ENCODE assay signal across 8 cellular contexts in genomic region chr2:71064754-71065621, GRCh38. TPM values are rescaled to one million over a fixed set of nuclear protein-coding genes. Genes with fewer than 3 reads are reported as not detected.
DNase-seq lines count a peak whose midpoint lies in the region; ATAC-seq and TF ChIP-seq lines count a peak whose summit lies in the region.

No MANE protein-coding gene starts in this region.

- peaks cover 28% of the 10 kb centered on the region for H3K4me1 ChIP-seq in mammary epithelial cell (ENCODE audit: insufficient read depth, low read length)

- H3K9ac ChIP-seq in mammary epithelial cell (ENCODE audit: insufficient read depth, low read length): no peak overlapping the region

- CTCF ChIA-PET in mammary epithelial cell (lab: Charles Lee; ENCODE audit: low non-redundant PET): interaction anchor here (0.7 kb wide), 1 partner anchor 63 kb away, joined by 5 read pairs; no protein-coding TSS in a partner anchor

- no TSS peak for BruUV-seq in mammary epithelial cell (replicated peaks; lab: Mats Ljungman, UMichigan)

- H3K27me3 ChIP-seq in mammary epithelial cell (ENCODE audit: insufficient read depth, low read length): no peaks in the 10 kb centered on the region

- WGBS in mammary epithelial cell (ENCODE audit: low coverage, missing lambda C conversion rate): 84% methylated on average over 7 of the region's 7 CpGs

- H3K79me2 ChIP-seq in mammary epithelial cell (ENCODE audit: insufficient read depth, low read length): peaks cover 13% of the 10 kb centered on the region

- H3K27me3 Mint-ChIP-seq in dendritic cell treated with granulocyte-macrophage colony-stimulating factor and Interleukin-4, amounts not matched to agents 40 ng/mL and 50 ng/mL, for 4 days: no peaks in the 10 kb centered on the region

- intact Hi-C loops in dendritic cell treated with granulocyte-macrophage colony-stimulating factor and Interleukin-4, amounts not matched to agents 40 ng/mL and 50 ng/mL, for 4 days (cut with micrococcal nuclease): loop anchor here (1.0 to 2.0 kb wide), 2 partner anchors 7 to 70 kb away; partner anchors contain the start of gene TEX261
- intact Hi-C loops in mammary epithelial cell (cut with micrococcal nuclease): no loop called here

- peak; percentile 21 for ATAC-seq in GM19025 (IDR thresholded peaks at IDR 0.05; ENCODE audit: low read depth, unreplicated experiment)
- peak; percentile 23 for ATAC-seq in HG03442 (IDR thresholded peaks at IDR 0.05; ENCODE audit: unreplicated experiment)
- ATAC-seq in activated naive CD4-positive, alpha-beta T cell treated with anti-CD3 and anti-CD28 coated beads, Interleukin-2, amount 50 U/mL, for 72 hours: no peak

- H3K4me1 Mint-ChIP-seq in dendritic cell treated with granulocyte-macrophage colony-stimulating factor and Interleukin-4, amounts not matched to agents 40 ng/mL and 50 ng/mL, for 4 days (ENCODE audit: low read depth): peaks cover 75% of the 10 kb centered on the region

- H2AFZ ChIP-seq in mammary epithelial cell (ENCODE audit: low read depth, low read length): no peak overlapping the region

- dilution Hi-C loops in mammary epithelial cell (cut with HindIII; ENCODE audit: low sequenced_read_pairs): no loop called here

- H3K4me3 ChIP-seq in skin epidermis: no peak overlapping the region
- no peak overlapping the region for H3K4me3 ChIP-seq in mammary epithelial cell (replicated peaks in 1 of 3; ENCODE audit: insufficient read depth in 1 of 3, low read depth in 2 of 3, low read length in 3 of 3)

- peak overlapping the region; percentile 74 for H3K4me3 Mint-ChIP-seq in dendritic cell treated with granulocyte-macrophage colony-stimulating factor and Interleukin-4, amounts not matched to agents 40 ng/mL and 50 ng/mL, for 4 days

- peaks cover 22% of the 10 kb centered on the region for H3K36me3 Mint-ChIP-seq in dendritic cell treated with granulocyte-macrophage colony-stimulating factor and Interleukin-4, amounts not matched to agents 40 ng/mL and 50 ng/mL, for 4 days (ENCODE audit: low read depth)
- peaks cover 0 to 6% of the 10 kb centered on the region in 2 donors for H3K36me3 Mint-ChIP-seq in activated naive CD4-positive, alpha-beta T cell treated with anti-CD3 and anti-CD28 coated beads, Interleukin-2, amount 50 U/mL, for 72 hours

- H4K20me1 ChIP-seq in mammary epithelial cell (ENCODE audit: insufficient read depth, low read length): no peaks in the 10 kb centered on the region

- no peaks in the 10 kb centered on the region for H3K36me3 ChIP-seq in mammary epithelial cell (ENCODE audit: insufficient read depth, low read length)

- TF ChIP-seq CTCF in mammary epithelial cell (conservative IDR thresholded peaks at IDR 0.05 in 1 of 2, IDR thresholded peaks at IDR 0.05 in 1 of 2; ENCODE audit: extremely low read depth in 1 of 2, insufficient read depth in 1 of 2, low read depth in 1 of 2, low read length in 2 of 2): no peak

- no peaks in the 10 kb centered on the region for H3K9me3 Mint-ChIP-seq in dendritic cell treated with granulocyte-macrophage colony-stimulating factor and Interleukin-4, amounts not matched to agents 40 ng/mL and 50 ng/mL, for 4 days
- H3K9me3 Mint-ChIP-seq in activated naive CD4-positive, alpha-beta T cell treated with anti-CD3 and anti-CD28 coated beads, Interleukin-2, amount 50 U/mL, for 72 hours: no peaks in the 10 kb centered on the region

- peak overlapping the region in 19 of 21 experiments; percentile 28 to 98 (median 77) for H3K27ac ChIP-seq in skin epidermis
- H3K27ac ChIP-seq in mammary epithelial cell (ENCODE audit: insufficient read depth, low read depth, low read length): no peak overlapping the region

- DNase-seq in RKO (ENCODE audit: low spot score) (no peak), NCI-H2107 treated with DMSO at 0.1 percent for 48 hours (lab: John Stamatoyannopoulos, UW; ENCODE audit: unreplicated experiment) (no peak), mammary epithelial cell (no peak)
- DNase-seq in activated naive CD4-positive, alpha-beta T cell treated with anti-CD3 and anti-CD28 coated beads, Interleukin-2, amount 50 U/mL, for 72 hours (ENCODE audit: low spot score in 2 of 2): no peak

- in situ Hi-C loops in mammary epithelial cell (cut with MboI; ENCODE audit: low sequenced_read_pairs in 2 of 2): no loop called here

- H3K27ac Mint-ChIP-seq in dendritic cell treated with granulocyte-macrophage colony-stimulating factor and Interleukin-4, amounts not matched to agents 40 ng/mL and 50 ng/mL, for 4 days: peak overlapping the region; percentile 92
- H3K27ac Mint-ChIP-seq in activated naive CD4-positive, alpha-beta T cell treated with anti-CD3 and anti-CD28 coated beads, Interleukin-2, amount 50 U/mL, for 72 hours: peak overlapping the region in 1 of 2 donors; percentile 58

- H3K4me2 ChIP-seq in mammary epithelial cell (ENCODE audit: insufficient read depth, low read depth, low read length): no peak overlapping the region

- H3K9me3 ChIP-seq in mammary epithelial cell (replicated peaks; ENCODE audit: insufficient read depth, low read length): no peaks in the 10 kb centered on the region

RNA-seq across cellular contexts. Expression of gene NAGK, which starts 3.5 kb away (rescaled TPM):
- 10 to 100 TPM; 48.4 to 77.4 TPM for total RNA-seq in activated naive CD4-positive, alpha-beta T cell treated with anti-CD3 and anti-CD28 coated beads, Interleukin-2, amount 50 U/mL, for 72 hours
- total RNA-seq in mammary epithelial cell: 10 to 100 TPM; 29.5 to 80.8 TPM
- polyA plus RNA-seq in mammary epithelial cell: 60.0 TPM
- polyA minus RNA-seq in mammary epithelial cell: 46.5 TPM

Comparison
In these comparisons a context has a peak if more than half of its experiments do, and no peak if none do; other contexts are left out.
1. ATAC-seq: peak in GM19025 (single experiment) and HG03442 (single experiment); none in activated naive CD4-positive, alpha-beta T cell treated with anti-CD3 and anti-CD28 coated beads, Interleukin-2, amount 50 U/mL, for 72 hours (0 of 2).